Comparison of ENCODE assay signal across 13 cellular contexts in genomic region chr11:96114178-96115070, GRCh38.
DNase-seq lines count a peak whose midpoint lies in the region; ATAC-seq, FAIRE-seq and TF ChIP-seq lines count a peak whose summit lies in the region.
"Had no signal": no experiment of that assay in that cellular context is flagged by ENCODE, and none has a peak within 500 bp of the region (broad histone marks: within the 10 kb centered on the region; RNA-seq: fewer than 3 reads in every experiment).

No MANE protein-coding gene starts in this region.

- no peak overlapping the region for H2AFZ ChIP-seq in K562 (ENCODE audit: low read depth, low read length)

- no peaks in the 10 kb centered on the region for H3K9me3 ChIP-seq in HAP-1
- no peaks in the 10 kb centered on the region for H3K9me3 ChIP-seq in K562 (replicated peaks; ENCODE audit: control insufficient read depth, insufficient read depth, low read depth, low read length)
- H3K9me3 ChIP-seq in prostate gland = no peaks in the 10 kb centered on the region
- H3K9me3 ChIP-seq: esophagus squamous epithelium had no signal

- ATAC-seq in K562 (peak; percentile 24; the same call in 1 of the 3 replicates), GM21529 (IDR thresholded peaks at IDR 0.05; ENCODE audit: unreplicated experiment) (no peak)
- ATAC-seq: activated CD4-positive, CD25-positive, alpha-beta regulatory T cell treated with anti-CD3 and anti-CD28 coated beads, Interleukin-2, amount 50 U/mL, for 24 hours had no signal

- intact Hi-C loops in K562 (cut with micrococcal nuclease) (no loop called here), prostate gland (cut with DNase I) (no loop called here)

- H3K4me3 ChIP-seq in HAP-1 (no peak overlapping the region), K562 (no peak overlapping the region), prostate gland (no peak overlapping the region)
- H3K4me3 ChIP-seq: esophagus squamous epithelium, lung had no signal

- POLR2A ChIA-PET in K562 (lab: Yijun Ruan, JAX) = interaction anchor here (1.0 kb wide), 1 partner anchor 233 kb away, joined by 3 read pairs; no protein-coding TSS in a partner anchor

- no peak for TF ChIP-seq RAD21 in K562 (CRISPR knock-in tag; conservative IDR thresholded peaks at IDR 0.05 in 1 of 2, IDR thresholded peaks at IDR 0.05 in 1 of 2)

- TF ChIP-seq POLR2A in K562 (conservative IDR thresholded peaks at IDR 0.05) (no peak), prostate gland (IDR thresholded peaks at IDR 0.05) (no peak)

- no peak for TF ChIP-seq CTCF in K562 (IDR thresholded peaks at IDR 0.05 in 2 of 3, conservative IDR thresholded peaks at IDR 0.05 in 1 of 3; ENCODE audit: insufficient read depth in 2 of 3, low read depth in 1 of 3, low read length in 3 of 3)
- no peak for TF ChIP-seq CTCF in prostate gland (IDR thresholded peaks at IDR 0.05)

- no peak overlapping the region for H3K9ac ChIP-seq in K562 (ENCODE audit: insufficient read depth in 1 of 2, low read depth in 2 of 2, low read length in 2 of 2)

- no peak overlapping the region for H3K4me2 ChIP-seq in K562 (ENCODE audit: insufficient read depth, low read length)

- BruUV-seq in K562 (replicated peaks; lab: Mats Ljungman, UMichigan) = no TSS peak

- no peaks in the 10 kb centered on the region for H4K20me1 ChIP-seq in K562 (replicated peaks; ENCODE audit: control insufficient read depth, insufficient read depth, low read length)

- peaks cover 40% of the 10 kb centered on the region for H3K4me1 ChIP-seq in HAP-1
- peaks cover 0 to 13% of the 10 kb centered on the region in 2 experiments; a peak in 2 of 5 replicates for H3K4me1 ChIP-seq in K562 (replicated peaks in 1 of 2; ENCODE audit: control insufficient read depth in 2 of 2, insufficient read depth in 2 of 2, low read length in 2 of 2)
- H3K4me1 ChIP-seq in prostate gland (replicated peaks) = no peaks in the 10 kb centered on the region

- H3K27ac ChIP-seq in K562 (ENCODE audit: extremely low read depth, low read depth, low read length) = no peak overlapping the region
- peak overlapping the region; percentile 38 to 63 for H3K27ac ChIP-seq in prostate gland
- H3K27ac ChIP-seq: 22Rv1 had no signal

- CTCF ChIA-PET in K562 (lab: Yijun Ruan, JAX; ENCODE audit: low intra/inter-chr PET ratio) = no interaction called here

- no peaks in the 10 kb centered on the region for H3K79me2 ChIP-seq in K562 (ENCODE audit: control insufficient read depth, insufficient read depth, low read length)

- no peaks in the 10 kb centered on the region for H3K36me3 ChIP-seq in HAP-1 (replicated peaks)
- no peaks in the 10 kb centered on the region for H3K36me3 ChIP-seq in K562 (ENCODE audit: control insufficient read depth, insufficient read depth, low read length)
- no peaks in the 10 kb centered on the region for H3K36me3 ChIP-seq in prostate gland
- H3K36me3 ChIP-seq: esophagus squamous epithelium had no signal

- in situ Hi-C loops in HAP-1 (cut with MboI; ENCODE audit: low sequenced_read_pairs) = no loop called here
- in situ Hi-C loops in K562 (cut with MboI) = no loop called here

- no peak for FAIRE-seq in K562 (lab: Jason Lieb, UNC)
- FAIRE-seq: G401.6 had no signal

- WGBS in K562 (ENCODE audit: insufficient coverage, low coverage, missing lambda C conversion rate) = 52% methylated on average over 5 of the region's 5 CpGs
- WGBS in prostate gland = 38% methylated on average over 5 of the region's 5 CpGs

- H3K27me3 ChIP-seq in HAP-1 (ENCODE audit: low read depth) (no peaks in the 10 kb centered on the region), K562 (ENCODE audit: control insufficient read depth in 2 of 2, insufficient read depth in 2 of 2, low read length in 2 of 2) (no peaks in the 10 kb centered on the region), prostate gland (replicated peaks; ENCODE audit: insufficient read depth) (no peaks in the 10 kb centered on the region)
- H3K27me3 ChIP-seq: esophagus squamous epithelium had no signal

- TF ChIP-seq EP300 in K562 (IDR thresholded peaks at IDR 0.05; ENCODE audit: low read length) = no peak

- DNase-seq in DMS 273 (lab: John Stamatoyannopoulos, UW; ENCODE audit: unreplicated experiment) (peak; percentile 27), DMS 273 treated with DMSO at 0.1 percent for 48 hours (lab: John Stamatoyannopoulos, UW) (no peak), HAP-1 (ENCODE audit: low spot score in 2 of 2) (peak; percentile 47 to 53), K562 (ENCODE audit: extremely low read depth in 1 of 4, low spot score in 3 of 4) (no peak), prostate gland (ENCODE audit: low spot score) (peak; percentile 23), glomerular visceral epithelial cell (ENCODE audit: extremely low spot score) (no peak), hepatic stellate cell (ENCODE audit: low spot score) (no peak)
- DNase-seq: esophagus squamous epithelium had no signal

- H3K9me1 ChIP-seq in K562 (ENCODE audit: control insufficient read depth, insufficient read depth, low read length) = no peaks in the 10 kb centered on the region

TF ChIP-seq in K562, 482 proteins besides CTCF, POLR2A, EP300 and RAD21:
- TF ChIP-seq CTBP1 (IDR thresholded peaks at IDR 0.05; ENCODE audit: borderline replicate concordance) (no peak), ZHX1 (conservative IDR thresholded peaks at IDR 0.05; ENCODE audit: low read length) (no peak), ZNF324 (CRISPR knock-in tag; IDR thresholded peaks at IDR 0.05) (no peak), ZNF217 (CRISPR knock-in tag; IDR thresholded peaks at IDR 0.05) (no peak), POLR2H (tag; IDR thresholded peaks at IDR 0.05; ENCODE audit: low read depth) (no peak), ZNF12 (CRISPR knock-in tag; IDR thresholded peaks at IDR 0.05) (no peak), ZNF253 (CRISPR knock-in tag; conservative IDR thresholded peaks at IDR 0.05) (no peak), STAT5B (CRISPR knock-in tag; IDR thresholded peaks at IDR 0.05) (no peak), SPI1 (IDR thresholded peaks at IDR 0.05; ENCODE audit: borderline replicate concordance, low read depth, low read length) (no peak), ZNF121 (CRISPR knock-in tag; conservative IDR thresholded peaks at IDR 0.05) (no peak), RUNX1 (IDR thresholded peaks at IDR 0.05; ENCODE audit: low read depth) (no peak), ZNF41 (CRISPR knock-in tag; conservative IDR thresholded peaks at IDR 0.05) (no peak), DNMT1 (IDR thresholded peaks at IDR 0.05) (no peak)

Comparison
In these comparisons a context has a peak if more than half of its experiments do, and no peak if none do; other contexts are left out.
1. DNase-seq: peak in DMS 273 (single experiment), HAP-1 (2 of 2) and prostate gland (single experiment); none in DMS 273 treated with DMSO at 0.1 percent for 48 hours (single experiment), K562 (0 of 4), glomerular visceral epithelial cell (single experiment) and hepatic stellate cell (single experiment).